In genomic region chr3:101676219-101676764, GRCh38 we compare ENCODE assay signal across 8 cellular contexts. TPM values are rescaled to one million over a fixed set of nuclear protein-coding genes. Genes with fewer than 3 reads are reported as not detected.
DNase-seq lines count a peak whose midpoint lies in the region; ATAC-seq and TF ChIP-seq lines count a peak whose summit lies in the region.

No MANE protein-coding gene starts in this region.

- peak overlapping the region; percentile 87 for H3K9ac ChIP-seq in KMS-11

- no peaks in the 10 kb centered on the region for H3K27me3 Mint-ChIP-seq in activated T-cell treated with anti-CD3 and anti-CD28 coated beads, Interleukin-2, amount 50 U/mL, for 4 hours (ENCODE audit: low read depth)

- H3K27me3 ChIP-seq in KMS-11 (ENCODE audit: insufficient read depth, low read depth) (no peaks in the 10 kb centered on the region), thoracic aorta (replicated peaks; ENCODE audit: insufficient read depth) (no peaks in the 10 kb centered on the region)

- H2AFZ ChIP-seq in KMS-11 (ENCODE audit: low read depth): peak overlapping the region; percentile 72

- H3K4me1 ChIP-seq in KMS-11 (ENCODE audit: low read depth, poor library complexity, severe bottlenecking): peaks cover 15% of the 10 kb centered on the region
- H3K4me1 ChIP-seq in thoracic aorta (ENCODE audit: control insufficient read depth in 1 of 2, low read depth in 2 of 2): peaks cover 19 to 20% of the 10 kb centered on the region in 2 donors

- peaks cover 51% of the 10 kb centered on the region for H3K4me1 Mint-ChIP-seq in activated T-cell treated with anti-CD3 and anti-CD28 coated beads, Interleukin-2, amount 50 U/mL, for 4 hours (ENCODE audit: low read depth)

- H3K4me3 ChIP-seq in KMS-11 (IDR thresholded peaks at IDR 0.05; ENCODE audit: insufficient read depth, low read depth, low read length) (peak overlapping the region; percentile 71), fibroblast of villous mesenchyme (ENCODE audit: low read depth, low read length) (peak overlapping the region; percentile 97), thoracic aorta (peak overlapping the region; percentile 94)

- no peak for TF ChIP-seq CTCF in KMS-11 (conservative IDR thresholded peaks at IDR 0.05; ENCODE audit: low read depth, low read length)
- TF ChIP-seq CTCF in fibroblast of villous mesenchyme (IDR thresholded peaks at IDR 0.05; ENCODE audit: insufficient read depth, low read depth, low read length): peak; percentile 6
- no peak for TF ChIP-seq CTCF in thoracic aorta (IDR thresholded peaks at IDR 0.05)

- H4K20me1 ChIP-seq in KMS-11 (ENCODE audit: insufficient read depth): peaks cover 4% of the 10 kb centered on the region

- peak overlapping the region; percentile 90 for H3K27ac ChIP-seq in KMS-11
- peak overlapping the region; percentile 95 to 98 for H3K27ac ChIP-seq in thoracic aorta

- peaks cover 41% of the 10 kb centered on the region for H3K79me2 ChIP-seq in KMS-11 (ENCODE audit: insufficient read depth, low read depth)

- peak; percentile 97 for DNase-seq in D341Med (ENCODE audit: low spot score)
- DNase-seq in activated T-cell treated with anti-CD3 and anti-CD28 coated beads, Interleukin-2, amount 50 U/mL, for 4 hours: peak; percentile 93
- peak; percentile 97 for DNase-seq in fibroblast of villous mesenchyme (ENCODE audit: low read depth)
- peak; percentile 75 for DNase-seq in non-pigmented ciliary epithelial cell (ENCODE audit: low read depth)
- DNase-seq in thoracic aorta (ENCODE audit: low spot score): peak; percentile 63
- no peak for DNase-seq in stimulated activated naive CD4-positive, alpha-beta T cell (lab: John Stamatoyannopoulos, UW)

- peak overlapping the region; percentile 65; the same call in 1 of the 2 replicates for H3K4me2 ChIP-seq in KMS-11

- H3K36me3 ChIP-seq in KMS-11 (ENCODE audit: insufficient read depth) (peaks cover 12% of the 10 kb centered on the region; the same call in 1 of the 2 replicates), thoracic aorta (peaks cover 13% of the 10 kb centered on the region)

- ATAC-seq in GM21717 (IDR thresholded peaks at IDR 0.05; ENCODE audit: unreplicated experiment) (peak; percentile 84), thoracic aorta (ENCODE audit: insufficient number of reproducible peaks, low FRiP score, low read depth) (peak; percentile 92)
- ATAC-seq in activated T-cell treated with anti-CD3 and anti-CD28 coated beads, Interleukin-2, amount 50 U/mL, for 4 hours: peak; percentile 85 to 89

- H3K9me3 ChIP-seq in thoracic aorta: no peaks in the 10 kb centered on the region

- H3K4me3 Mint-ChIP-seq in activated T-cell treated with anti-CD3 and anti-CD28 coated beads, Interleukin-2, amount 50 U/mL, for 4 hours: peak overlapping the region; percentile 95

- peaks cover 18% of the 10 kb centered on the region for H3K36me3 Mint-ChIP-seq in activated T-cell treated with anti-CD3 and anti-CD28 coated beads, Interleukin-2, amount 50 U/mL, for 4 hours (ENCODE audit: insufficient read depth)

- H3K9me3 Mint-ChIP-seq in activated T-cell treated with anti-CD3 and anti-CD28 coated beads, Interleukin-2, amount 50 U/mL, for 4 hours: no peaks in the 10 kb centered on the region

RNA-seq across cellular contexts. Expression of gene ZBTB11, which starts 0.6 kb away (rescaled TPM):
- 10 to 100 TPM; 24.1 to 25.8 (median 24.8) TPM for total RNA-seq in activated T-cell treated with anti-CD3 and anti-CD28 coated beads, Interleukin-2, amount 50 U/mL, for 4 hours
- total RNA-seq in fibroblast of villous mesenchyme: 20.9 and 33.2 TPM in 2 replicates
- 10 to 100 TPM; 17.7 to 26.6 TPM for total RNA-seq in thoracic aorta

RNA-seq across cellular contexts. Expression of gene RPL24, which starts 10.2 kb away (rescaled TPM):
- total RNA-seq in activated T-cell treated with anti-CD3 and anti-CD28 coated beads, Interleukin-2, amount 50 U/mL, for 4 hours: 1,000 to 10,000 TPM; 2,191 to 2,257 (median 2,224) TPM
- total RNA-seq in fibroblast of villous mesenchyme (1,523 and 2,114 TPM in 2 replicates), thoracic aorta (100 to 1,000 TPM; 633 to 750 TPM)

RNA-seq across cellular contexts. Expression of gene CEP97, which starts 48.1 kb away (rescaled TPM):
- 10 to 100 TPM; 11.8 to 14.1 (median 12.9) TPM for total RNA-seq in activated T-cell treated with anti-CD3 and anti-CD28 coated beads, Interleukin-2, amount 50 U/mL, for 4 hours
- total RNA-seq in fibroblast of villous mesenchyme: 14.2 and 24.6 TPM in 2 replicates
- 10 to 100 TPM in 1 of 2 donors, 1 to 10 TPM in 1; 4.7 to 20.1 TPM for total RNA-seq in thoracic aorta

Comparison
In these comparisons a context has a peak if more than half of its experiments do, and no peak if none do; other contexts are left out.
1. DNase-seq: peak in D341Med (single experiment), activated T-cell treated with anti-CD3 and anti-CD28 coated beads, Interleukin-2, amount 50 U/mL, for 4 hours (single experiment), fibroblast of villous mesenchyme (single experiment), non-pigmented ciliary epithelial cell (single experiment) and thoracic aorta (single experiment); none in stimulated activated naive CD4-positive, alpha-beta T cell (0 of 6).
2. Peak in every context shown above with its lines, with median percentiles within 50 percentile points of each other: ATAC-seq and H3K4me3 ChIP-seq.